ENCODE assay signal across 32 cellular contexts in genomic region chr10:130758529-130758928, GRCh38.
"Had no signal": no experiment of that assay in that cellular context is flagged by ENCODE, and none has a peak within 500 bp of the region (broad histone marks: within the 10 kb centered on the region; RNA-seq: fewer than 3 reads in every experiment).

No MANE protein-coding gene starts in this region.

- H3K4me1 ChIP-seq: adrenal gland, body of pancreas, breast epithelium, SJCRH30 had no signal

- H3K9me3 ChIP-seq: adrenal gland, body of pancreas, SJCRH30 had no signal

- H3K27me3 ChIP-seq: adrenal gland, body of pancreas, SJCRH30 had no signal

- FAIRE-seq: astrocyte, RCC 7860 had no signal

- H3K4me3 ChIP-seq: adrenal gland, body of pancreas, breast epithelium, SJCRH30, SK-N-MC had no signal

- DNase-seq: activated CD4-positive, alpha-beta T cell treated with anti-CD3 and anti-CD28 coated beads, Interleukin-2, amount 10 ng/mL, durations not matched to agents 24 days and 14 days; activated CD4-positive, alpha-beta T cell treated with anti-CD3 and anti-CD28 coated beads, Interleukin-2, amount 50 U/mL, for 48 hours; activated CD8-positive, alpha-beta memory T cell treated with anti-CD3 and anti-CD28 coated beads, Interleukin-2, amount 50 U/mL, for 4 hours; activated CD8-positive, alpha-beta T cell treated with anti-CD3 and anti-CD28 coated beads, Interleukin-2, amount 10 ng/mL, durations not matched to agents 7 days and 5 days; activated gamma-delta T cell treated with Interleukin-2 at 50 U/mL for 16 hours; activated naive CD4-positive, alpha-beta T cell treated with anti-CD3 and anti-CD28 coated beads for 36 hours; activated T-cell treated with anti-CD3 and anti-CD28 coated beads for 4 hours; activated T-cell treated with anti-CD3 and anti-CD28 coated beads, Interleukin-2, amount 50 U/mL, for 4 hours; adrenal gland; caudate nucleus; Karpas-422; KBM-7; NCI-H1105; NCI-H1417 treated with DMSO at 0.1 percent for 48 hours; NCI-H1694; NCI-H1930; NCI-H2081 treated with DMSO at 0.1 percent for 48 hours; NCI-H226; NCI-H524 treated with DMSO at 0.1 percent for 48 hours; NCI-H748 treated with DMSO at 0.1 percent for 48 hours; NK-92 treated with Interleukin-12 subunit alpha and Interleukin-12 subunit beta, amount 100 ng/mL, for 24 hours; PC-3; SHP77; SJCRH30; T1000 had no signal

- H3K36me3 ChIP-seq: adrenal gland, breast epithelium, SJCRH30 had no signal

- H3K27ac ChIP-seq: adrenal gland, body of pancreas, breast epithelium, RWPE1, SJCRH30, SK-N-MC had no signal

- ATAC-seq: activated CD8-positive, alpha-beta T cell treated with anti-CD3 and anti-CD28 coated beads, Interleukin-2, amount 10 ng/mL, durations not matched to agents 7 days and 5 days; activated naive CD4-positive, alpha-beta T cell treated with anti-CD3 and anti-CD28 coated beads, Interleukin-2, amount 50 U/mL, for 72 hours; activated T-cell treated with anti-CD3 and anti-CD28 coated beads, Interleukin-2, amount 50 U/mL, for 4 hours; body of pancreas; PC-3 had no signal
